ENCODE assay signal across 1 cellular context in the genomic region with DNA sequence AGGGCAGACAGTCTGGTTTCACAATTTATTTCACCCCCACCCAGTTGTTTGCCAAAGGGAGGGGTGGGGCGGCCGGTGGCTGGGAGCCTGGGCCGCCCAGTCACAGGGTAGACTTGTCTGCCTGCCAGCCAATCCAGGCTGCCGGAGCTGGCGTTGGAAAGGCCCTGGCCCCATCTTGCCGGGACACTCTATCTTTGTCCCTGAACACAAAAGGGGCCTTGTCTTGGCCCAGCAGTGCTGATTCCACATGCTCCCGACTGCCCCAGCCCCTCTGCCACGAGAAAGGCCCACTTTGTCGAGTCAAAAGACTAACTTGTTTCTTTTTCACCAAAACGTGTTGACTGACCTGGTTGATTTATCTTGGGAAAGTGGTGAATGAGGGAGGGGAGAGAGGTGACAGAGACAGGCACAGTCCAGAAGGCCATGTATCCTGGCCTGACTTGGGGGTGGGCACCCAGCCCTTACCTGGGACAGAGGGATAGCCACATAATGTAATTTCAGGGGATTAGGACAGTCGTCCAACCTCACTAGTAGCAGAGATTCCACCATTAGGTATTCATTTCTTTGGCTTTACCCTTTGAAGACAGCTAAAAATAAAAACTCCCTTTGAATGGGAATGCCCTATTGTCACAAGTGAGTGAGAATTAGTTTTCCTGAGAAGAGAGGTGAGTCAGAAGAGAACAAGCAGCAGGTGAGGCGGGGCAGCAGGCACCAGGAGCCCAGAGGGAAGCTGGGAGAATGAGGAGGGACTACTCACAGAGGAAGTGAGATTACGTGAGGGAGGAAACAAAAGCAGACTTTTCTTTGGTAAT.
A peak's percentile ranks its signal among the peaks of the same experiment; 100 is the strongest.
TF ChIP-seq lines count a peak whose summit lies in the region.

No MANE protein-coding gene starts in this region.

TF ChIP-seq in HepG2, 621 proteins besides CTCF, POLR2A, EP300 and RAD21 (continued from another document and continues in another):
- TF ChIP-seq SOX6 (IDR thresholded peaks at IDR 0.05) (no peak), SOX6 (CRISPR knock-in tag; IDR thresholded peaks at IDR 0.05) (peak; percentile 94), MAF1 (CRISPR knock-in tag; IDR thresholded peaks at IDR 0.05; ENCODE audit: borderline replicate concordance) (peak; percentile 84; the same call in 1 of the 2 replicates), ZNF782 (CRISPR knock-in tag; IDR thresholded peaks at IDR 0.05; ENCODE audit: borderline replicate concordance) (no peak), KDM5B (CRISPR knock-in tag; IDR thresholded peaks at IDR 0.05; ENCODE audit: borderline replicate concordance) (no peak), ZNF260 (CRISPR knock-in tag; IDR thresholded peaks at IDR 0.05; ENCODE audit: borderline replicate concordance, low read depth) (no peak), HNRNPLL (IDR thresholded peaks at IDR 0.05; ENCODE audit: low read depth, low read length, poor library complexity, severe bottlenecking) (peak; percentile 71), REPIN1 (CRISPR knock-in tag; IDR thresholded peaks at IDR 0.05; ENCODE audit: borderline replicate concordance, low read depth) (peak; percentile 83; the same call in 1 of the 2 replicates), NR2F1 (CRISPR knock-in tag; IDR thresholded peaks at IDR 0.05) (no peak), MED1 (CRISPR knock-in tag; IDR thresholded peaks at IDR 0.05) (no peak; the same call in 1 of the 2 replicates), ZFY (CRISPR knock-in tag; IDR thresholded peaks at IDR 0.05) (peak; percentile 83), NFE2L2 (IDR thresholded peaks at IDR 0.05; ENCODE audit: low read length) (no peak), CEBPG (CRISPR knock-in tag; IDR thresholded peaks at IDR 0.05) (peak; percentile 84), ZNF33B (CRISPR knock-in tag; IDR thresholded peaks at IDR 0.05) (0 out of 2 replicates have a peak, but pooled peaks have one; percentile 46), ZNF616 (CRISPR knock-in tag; IDR thresholded peaks at IDR 0.05; ENCODE audit: low read depth) (peak; percentile 29; the same call in 1 of the 2 replicates), PPARG (CRISPR knock-in tag; conservative IDR thresholded peaks at IDR 0.05) (no peak), TBP (CRISPR knock-in tag; IDR thresholded peaks at IDR 0.05) (no peak), ZNF180 (CRISPR knock-in tag; IDR thresholded peaks at IDR 0.05; ENCODE audit: borderline replicate concordance, low read depth) (no peak), ZIK1 (CRISPR knock-in tag; IDR thresholded peaks at IDR 0.05; ENCODE audit: borderline replicate concordance, low read depth) (no peak), TEAD3 (CRISPR knock-in tag; optimal IDR thresholded peaks at IDR 0.05; ENCODE audit: borderline replicate concordance) (peak; percentile 16), NFYB (CRISPR knock-in tag; IDR thresholded peaks at IDR 0.05) (peak; percentile 86), HNRNPL (IDR thresholded peaks at IDR 0.05; ENCODE audit: low read depth, low read length) (peak; percentile 89), ERF (CRISPR knock-in tag; IDR thresholded peaks at IDR 0.05) (peak; percentile 72), ZNF878 (CRISPR knock-in tag; IDR thresholded peaks at IDR 0.05) (peak; percentile 71; the same call in 1 of the 2 replicates), RFXAP (CRISPR knock-in tag; IDR thresholded peaks at IDR 0.05; ENCODE audit: borderline replicate concordance) (peak; percentile 98), ZNF672 (CRISPR knock-in tag; IDR thresholded peaks at IDR 0.05) (no peak), PCBP1 (IDR thresholded peaks at IDR 0.05; ENCODE audit: borderline replicate concordance, low read depth, low read length) (peak; percentile 98), NFYC (CRISPR knock-in tag; IDR thresholded peaks at IDR 0.05) (peak; percentile 84)
- TF ChIP-seq, protein P1, sequence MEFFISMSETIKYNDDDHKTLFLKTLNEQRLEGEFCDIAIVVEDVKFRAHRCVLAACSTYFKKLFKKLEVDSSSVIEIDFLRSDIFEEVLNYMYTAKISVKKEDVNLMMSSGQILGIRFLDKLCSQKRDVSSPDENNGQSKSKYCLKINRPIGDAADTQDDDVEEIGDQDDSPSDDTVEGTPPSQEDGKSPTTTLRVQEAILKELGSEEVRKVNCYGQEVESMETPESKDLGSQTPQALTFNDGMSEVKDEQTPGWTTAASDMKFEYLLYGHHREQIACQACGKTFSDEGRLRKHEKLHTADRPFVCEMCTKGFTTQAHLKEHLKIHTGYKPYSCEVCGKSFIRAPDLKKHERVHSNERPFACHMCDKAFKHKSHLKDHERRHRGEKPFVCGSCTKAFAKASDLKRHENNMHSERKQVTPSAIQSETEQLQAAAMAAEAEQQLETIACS (CRISPR knock-in tag; IDR thresholded peaks at IDR 0.05): no peak
- TF ChIP-seq, protein P2, sequence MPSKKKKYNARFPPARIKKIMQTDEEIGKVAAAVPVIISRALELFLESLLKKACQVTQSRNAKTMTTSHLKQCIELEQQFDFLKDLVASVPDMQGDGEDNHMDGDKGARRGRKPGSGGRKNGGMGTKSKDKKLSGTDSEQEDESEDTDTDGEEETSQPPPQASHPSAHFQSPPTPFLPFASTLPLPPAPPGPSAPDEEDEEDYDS (CRISPR knock-in tag; IDR thresholded peaks at IDR 0.05): peak; percentile 66
- TF ChIP-seq, protein P3, sequence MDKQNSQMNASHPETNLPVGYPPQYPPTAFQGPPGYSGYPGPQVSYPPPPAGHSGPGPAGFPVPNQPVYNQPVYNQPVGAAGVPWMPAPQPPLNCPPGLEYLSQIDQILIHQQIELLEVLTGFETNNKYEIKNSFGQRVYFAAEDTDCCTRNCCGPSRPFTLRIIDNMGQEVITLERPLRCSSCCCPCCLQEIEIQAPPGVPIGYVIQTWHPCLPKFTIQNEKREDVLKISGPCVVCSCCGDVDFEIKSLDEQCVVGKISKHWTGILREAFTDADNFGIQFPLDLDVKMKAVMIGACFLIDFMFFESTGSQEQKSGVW (CRISPR knock-in tag; IDR thresholded peaks at IDR 0.05; ENCODE audit: borderline replicate concordance): no peak
- TF ChIP-seq, protein P4, sequence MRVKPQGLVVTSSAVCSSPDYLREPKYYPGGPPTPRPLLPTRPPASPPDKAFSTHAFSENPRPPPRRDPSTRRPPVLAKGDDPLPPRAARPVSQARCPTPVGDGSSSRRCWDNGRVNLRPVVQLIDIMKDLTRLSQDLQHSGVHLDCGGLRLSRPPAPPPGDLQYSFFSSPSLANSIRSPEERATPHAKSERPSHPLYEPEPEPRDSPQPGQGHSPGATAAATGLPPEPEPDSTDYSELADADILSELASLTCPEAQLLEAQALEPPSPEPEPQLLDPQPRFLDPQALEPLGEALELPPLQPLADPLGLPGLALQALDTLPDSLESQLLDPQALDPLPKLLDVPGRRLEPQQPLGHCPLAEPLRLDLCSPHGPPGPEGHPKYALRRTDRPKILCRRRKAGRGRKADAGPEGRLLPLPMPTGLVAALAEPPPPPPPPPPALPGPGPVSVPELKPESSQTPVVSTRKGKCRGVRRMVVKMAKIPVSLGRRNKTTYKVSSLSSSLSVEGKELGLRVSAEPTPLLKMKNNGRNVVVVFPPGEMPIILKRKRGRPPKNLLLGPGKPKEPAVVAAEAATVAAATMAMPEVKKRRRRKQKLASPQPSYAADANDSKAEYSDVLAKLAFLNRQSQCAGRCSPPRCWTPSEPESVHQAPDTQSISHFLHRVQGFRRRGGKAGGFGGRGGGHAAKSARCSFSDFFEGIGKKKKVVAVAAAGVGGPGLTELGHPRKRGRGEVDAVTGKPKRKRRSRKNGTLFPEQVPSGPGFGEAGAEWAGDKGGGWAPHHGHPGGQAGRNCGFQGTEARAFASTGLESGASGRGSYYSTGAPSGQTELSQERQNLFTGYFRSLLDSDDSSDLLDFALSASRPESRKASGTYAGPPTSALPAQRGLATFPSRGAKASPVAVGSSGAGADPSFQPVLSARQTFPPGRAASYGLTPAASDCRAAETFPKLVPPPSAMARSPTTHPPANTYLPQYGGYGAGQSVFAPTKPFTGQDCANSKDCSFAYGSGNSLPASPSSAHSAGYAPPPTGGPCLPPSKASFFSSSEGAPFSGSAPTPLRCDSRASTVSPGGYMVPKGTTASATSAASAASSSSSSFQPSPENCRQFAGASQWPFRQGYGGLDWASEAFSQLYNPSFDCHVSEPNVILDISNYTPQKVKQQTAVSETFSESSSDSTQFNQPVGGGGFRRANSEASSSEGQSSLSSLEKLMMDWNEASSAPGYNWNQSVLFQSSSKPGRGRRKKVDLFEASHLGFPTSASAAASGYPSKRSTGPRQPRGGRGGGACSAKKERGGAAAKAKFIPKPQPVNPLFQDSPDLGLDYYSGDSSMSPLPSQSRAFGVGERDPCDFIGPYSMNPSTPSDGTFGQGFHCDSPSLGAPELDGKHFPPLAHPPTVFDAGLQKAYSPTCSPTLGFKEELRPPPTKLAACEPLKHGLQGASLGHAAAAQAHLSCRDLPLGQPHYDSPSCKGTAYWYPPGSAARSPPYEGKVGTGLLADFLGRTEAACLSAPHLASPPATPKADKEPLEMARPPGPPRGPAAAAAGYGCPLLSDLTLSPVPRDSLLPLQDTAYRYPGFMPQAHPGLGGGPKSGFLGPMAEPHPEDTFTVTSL (CRISPR knock-in tag; IDR thresholded peaks at IDR 0.05; ENCODE audit: borderline replicate concordance): no peak
- TF ChIP-seq, protein P5, sequence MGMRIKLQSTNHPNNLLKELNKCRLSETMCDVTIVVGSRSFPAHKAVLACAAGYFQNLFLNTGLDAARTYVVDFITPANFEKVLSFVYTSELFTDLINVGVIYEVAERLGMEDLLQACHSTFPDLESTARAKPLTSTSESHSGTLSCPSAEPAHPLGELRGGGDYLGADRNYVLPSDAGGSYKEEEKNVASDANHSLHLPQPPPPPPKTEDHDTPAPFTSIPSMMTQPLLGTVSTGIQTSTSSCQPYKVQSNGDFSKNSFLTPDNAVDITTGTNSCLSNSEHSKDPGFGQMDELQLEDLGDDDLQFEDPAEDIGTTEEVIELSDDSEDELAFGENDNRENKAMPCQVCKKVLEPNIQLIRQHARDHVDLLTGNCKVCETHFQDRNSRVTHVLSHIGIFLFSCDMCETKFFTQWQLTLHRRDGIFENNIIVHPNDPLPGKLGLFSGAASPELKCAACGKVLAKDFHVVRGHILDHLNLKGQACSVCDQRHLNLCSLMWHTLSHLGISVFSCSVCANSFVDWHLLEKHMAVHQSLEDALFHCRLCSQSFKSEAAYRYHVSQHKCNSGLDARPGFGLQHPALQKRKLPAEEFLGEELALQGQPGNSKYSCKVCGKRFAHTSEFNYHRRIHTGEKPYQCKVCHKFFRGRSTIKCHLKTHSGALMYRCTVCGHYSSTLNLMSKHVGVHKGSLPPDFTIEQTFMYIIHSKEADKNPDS (CRISPR knock-in tag; IDR thresholded peaks at IDR 0.05): peak; percentile 89; the same call in 1 of the 2 replicates
- TF ChIP-seq, protein P6, sequence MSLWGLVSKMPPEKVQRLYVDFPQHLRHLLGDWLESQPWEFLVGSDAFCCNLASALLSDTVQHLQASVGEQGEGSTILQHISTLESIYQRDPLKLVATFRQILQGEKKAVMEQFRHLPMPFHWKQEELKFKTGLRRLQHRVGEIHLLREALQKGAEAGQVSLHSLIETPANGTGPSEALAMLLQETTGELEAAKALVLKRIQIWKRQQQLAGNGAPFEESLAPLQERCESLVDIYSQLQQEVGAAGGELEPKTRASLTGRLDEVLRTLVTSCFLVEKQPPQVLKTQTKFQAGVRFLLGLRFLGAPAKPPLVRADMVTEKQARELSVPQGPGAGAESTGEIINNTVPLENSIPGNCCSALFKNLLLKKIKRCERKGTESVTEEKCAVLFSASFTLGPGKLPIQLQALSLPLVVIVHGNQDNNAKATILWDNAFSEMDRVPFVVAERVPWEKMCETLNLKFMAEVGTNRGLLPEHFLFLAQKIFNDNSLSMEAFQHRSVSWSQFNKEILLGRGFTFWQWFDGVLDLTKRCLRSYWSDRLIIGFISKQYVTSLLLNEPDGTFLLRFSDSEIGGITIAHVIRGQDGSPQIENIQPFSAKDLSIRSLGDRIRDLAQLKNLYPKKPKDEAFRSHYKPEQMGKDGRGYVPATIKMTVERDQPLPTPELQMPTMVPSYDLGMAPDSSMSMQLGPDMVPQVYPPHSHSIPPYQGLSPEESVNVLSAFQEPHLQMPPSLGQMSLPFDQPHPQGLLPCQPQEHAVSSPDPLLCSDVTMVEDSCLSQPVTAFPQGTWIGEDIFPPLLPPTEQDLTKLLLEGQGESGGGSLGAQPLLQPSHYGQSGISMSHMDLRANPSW (CRISPR knock-in tag; IDR thresholded peaks at IDR 0.05; ENCODE audit: borderline replicate concordance): no peak; the same call in 1 of the 2 replicates
- TF ChIP-seq, protein P7, sequence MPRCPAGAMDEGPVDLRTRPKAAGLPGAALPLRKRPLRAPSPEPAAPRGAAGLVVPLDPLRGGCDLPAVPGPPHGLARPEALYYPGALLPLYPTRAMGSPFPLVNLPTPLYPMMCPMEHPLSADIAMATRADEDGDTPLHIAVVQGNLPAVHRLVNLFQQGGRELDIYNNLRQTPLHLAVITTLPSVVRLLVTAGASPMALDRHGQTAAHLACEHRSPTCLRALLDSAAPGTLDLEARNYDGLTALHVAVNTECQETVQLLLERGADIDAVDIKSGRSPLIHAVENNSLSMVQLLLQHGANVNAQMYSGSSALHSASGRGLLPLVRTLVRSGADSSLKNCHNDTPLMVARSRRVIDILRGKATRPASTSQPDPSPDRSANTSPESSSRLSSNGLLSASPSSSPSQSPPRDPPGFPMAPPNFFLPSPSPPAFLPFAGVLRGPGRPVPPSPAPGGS (CRISPR knock-in tag; IDR thresholded peaks at IDR 0.05): peak; percentile 56; the same call in 1 of the 2 replicates
- TF ChIP-seq, protein P8, sequence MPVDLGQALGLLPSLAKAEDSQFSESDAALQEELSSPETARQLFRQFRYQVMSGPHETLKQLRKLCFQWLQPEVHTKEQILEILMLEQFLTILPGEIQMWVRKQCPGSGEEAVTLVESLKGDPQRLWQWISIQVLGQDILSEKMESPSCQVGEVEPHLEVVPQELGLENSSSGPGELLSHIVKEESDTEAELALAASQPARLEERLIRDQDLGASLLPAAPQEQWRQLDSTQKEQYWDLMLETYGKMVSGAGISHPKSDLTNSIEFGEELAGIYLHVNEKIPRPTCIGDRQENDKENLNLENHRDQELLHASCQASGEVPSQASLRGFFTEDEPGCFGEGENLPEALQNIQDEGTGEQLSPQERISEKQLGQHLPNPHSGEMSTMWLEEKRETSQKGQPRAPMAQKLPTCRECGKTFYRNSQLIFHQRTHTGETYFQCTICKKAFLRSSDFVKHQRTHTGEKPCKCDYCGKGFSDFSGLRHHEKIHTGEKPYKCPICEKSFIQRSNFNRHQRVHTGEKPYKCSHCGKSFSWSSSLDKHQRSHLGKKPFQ (CRISPR knock-in tag; IDR thresholded peaks at IDR 0.05; ENCODE audit: insufficient replicate concordance): no peak
- TF ChIP-seq, protein P9, sequence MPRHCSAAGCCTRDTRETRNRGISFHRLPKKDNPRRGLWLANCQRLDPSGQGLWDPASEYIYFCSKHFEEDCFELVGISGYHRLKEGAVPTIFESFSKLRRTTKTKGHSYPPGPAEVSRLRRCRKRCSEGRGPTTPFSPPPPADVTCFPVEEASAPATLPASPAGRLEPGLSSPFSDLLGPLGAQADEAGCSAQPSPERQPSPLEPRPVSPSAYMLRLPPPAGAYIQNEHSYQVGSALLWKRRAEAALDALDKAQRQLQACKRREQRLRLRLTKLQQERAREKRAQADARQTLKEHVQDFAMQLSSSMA (CRISPR knock-in tag; IDR thresholded peaks at IDR 0.05): no peak
- TF ChIP-seq, protein P10, sequence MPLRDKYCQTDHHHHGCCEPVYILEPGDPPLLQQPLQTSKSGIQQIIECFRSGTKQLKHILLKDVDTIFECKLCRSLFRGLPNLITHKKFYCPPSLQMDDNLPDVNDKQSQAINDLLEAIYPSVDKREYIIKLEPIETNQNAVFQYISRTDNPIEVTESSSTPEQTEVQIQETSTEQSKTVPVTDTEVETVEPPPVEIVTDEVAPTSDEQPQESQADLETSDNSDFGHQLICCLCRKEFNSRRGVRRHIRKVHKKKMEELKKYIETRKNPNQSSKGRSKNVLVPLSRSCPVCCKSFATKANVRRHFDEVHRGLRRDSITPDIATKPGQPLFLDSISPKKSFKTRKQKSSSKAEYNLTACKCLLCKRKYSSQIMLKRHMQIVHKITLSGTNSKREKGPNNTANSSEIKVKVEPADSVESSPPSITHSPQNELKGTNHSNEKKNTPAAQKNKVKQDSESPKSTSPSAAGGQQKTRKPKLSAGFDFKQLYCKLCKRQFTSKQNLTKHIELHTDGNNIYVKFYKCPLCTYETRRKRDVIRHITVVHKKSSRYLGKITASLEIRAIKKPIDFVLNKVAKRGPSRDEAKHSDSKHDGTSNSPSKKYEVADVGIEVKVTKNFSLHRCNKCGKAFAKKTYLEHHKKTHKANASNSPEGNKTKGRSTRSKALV (CRISPR knock-in tag; IDR thresholded peaks at IDR 0.05): no peak
